ENCODE assay signal across 1 cellular context in genomic region chr4:183106839-183107238, GRCh38.
TF ChIP-seq lines count a peak whose summit lies in the region.

No MANE protein-coding gene starts in this region.

TF ChIP-seq in K562, 482 proteins besides CTCF, POLR2A, EP300 and RAD21:
- TF ChIP-seq PPARD (CRISPR knock-in tag; IDR thresholded peaks at IDR 0.05) (no peak), MAFG (tag; conservative IDR thresholded peaks at IDR 0.05) (peak; percentile 25; the same call in 1 of the 2 replicates), TEAD4 (IDR thresholded peaks at IDR 0.05; ENCODE audit: low read length) (0 out of 2 replicates have a peak, but pooled peaks have one; percentile 30), TEAD4 (CRISPR knock-in tag; IDR thresholded peaks at IDR 0.05; ENCODE audit: borderline replicate concordance) (no peak), ZNF511 (CRISPR knock-in tag; IDR thresholded peaks at IDR 0.05) (no peak), ZNF174 (CRISPR knock-in tag; IDR thresholded peaks at IDR 0.05) (no peak), FUS (optimal IDR thresholded peaks at IDR 0.05; ENCODE audit: low read depth, low read length) (no peak), NFE2 (IDR thresholded peaks at IDR 0.05; ENCODE audit: low read depth) (peak; percentile 56), NFYB (IDR thresholded peaks at IDR 0.05; ENCODE audit: extremely low read depth, insufficient read length) (no peak), TEAD2 (tag; IDR thresholded peaks at IDR 0.05) (peak; percentile 57; the same call in 1 of the 2 replicates), ZNF444 (CRISPR knock-in tag; IDR thresholded peaks at IDR 0.05) (no peak), CBX8 (IDR thresholded peaks at IDR 0.05; ENCODE audit: borderline replicate concordance, extremely low read depth, low read depth, low read length, poor library complexity, severe bottlenecking) (no peak), MTA2 (IDR thresholded peaks at IDR 0.05; ENCODE audit: low read depth) (no peak), ELK1 (CRISPR knock-in tag; IDR thresholded peaks at IDR 0.05) (no peak), NCOA4 (IDR thresholded peaks at IDR 0.05; ENCODE audit: partially characterized antibody) (no peak), ADNP (tag; IDR thresholded peaks at IDR 0.05) (no peak), TEAD1 (CRISPR knock-in tag; IDR thresholded peaks at IDR 0.05) (peak in 1 of 2 experiments; percentile 82; a peak in 1 of 4 replicates), NBN (IDR thresholded peaks at IDR 0.05; ENCODE audit: low read depth) (no peak), CXXC5 (CRISPR knock-in tag; IDR thresholded peaks at IDR 0.05) (no peak), TAF15 (IDR thresholded peaks at IDR 0.05; ENCODE audit: low read depth, low read length) (no peak)
- TF ChIP-seq, protein P1, sequence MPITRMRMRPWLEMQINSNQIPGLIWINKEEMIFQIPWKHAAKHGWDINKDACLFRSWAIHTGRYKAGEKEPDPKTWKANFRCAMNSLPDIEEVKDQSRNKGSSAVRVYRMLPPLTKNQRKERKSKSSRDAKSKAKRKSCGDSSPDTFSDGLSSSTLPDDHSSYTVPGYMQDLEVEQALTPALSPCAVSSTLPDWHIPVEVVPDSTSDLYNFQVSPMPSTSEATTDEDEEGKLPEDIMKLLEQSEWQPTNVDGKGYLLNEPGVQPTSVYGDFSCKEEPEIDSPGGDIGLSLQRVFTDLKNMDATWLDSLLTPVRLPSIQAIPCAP (CRISPR knock-in tag; IDR thresholded peaks at IDR 0.05; ENCODE audit: borderline replicate concordance), result no peak
- TF ChIP-seq, protein P2, sequence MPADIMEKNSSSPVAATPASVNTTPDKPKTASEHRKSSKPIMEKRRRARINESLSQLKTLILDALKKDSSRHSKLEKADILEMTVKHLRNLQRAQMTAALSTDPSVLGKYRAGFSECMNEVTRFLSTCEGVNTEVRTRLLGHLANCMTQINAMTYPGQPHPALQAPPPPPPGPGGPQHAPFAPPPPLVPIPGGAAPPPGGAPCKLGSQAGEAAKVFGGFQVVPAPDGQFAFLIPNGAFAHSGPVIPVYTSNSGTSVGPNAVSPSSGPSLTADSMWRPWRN (IDR thresholded peaks at IDR 0.05; ENCODE audit: low read depth), result no peak
TF ChIP-seq in K562: peak in this region for 5.
